Comparison of ENCODE assay signal across 8 cellular contexts in the genomic region with DNA sequence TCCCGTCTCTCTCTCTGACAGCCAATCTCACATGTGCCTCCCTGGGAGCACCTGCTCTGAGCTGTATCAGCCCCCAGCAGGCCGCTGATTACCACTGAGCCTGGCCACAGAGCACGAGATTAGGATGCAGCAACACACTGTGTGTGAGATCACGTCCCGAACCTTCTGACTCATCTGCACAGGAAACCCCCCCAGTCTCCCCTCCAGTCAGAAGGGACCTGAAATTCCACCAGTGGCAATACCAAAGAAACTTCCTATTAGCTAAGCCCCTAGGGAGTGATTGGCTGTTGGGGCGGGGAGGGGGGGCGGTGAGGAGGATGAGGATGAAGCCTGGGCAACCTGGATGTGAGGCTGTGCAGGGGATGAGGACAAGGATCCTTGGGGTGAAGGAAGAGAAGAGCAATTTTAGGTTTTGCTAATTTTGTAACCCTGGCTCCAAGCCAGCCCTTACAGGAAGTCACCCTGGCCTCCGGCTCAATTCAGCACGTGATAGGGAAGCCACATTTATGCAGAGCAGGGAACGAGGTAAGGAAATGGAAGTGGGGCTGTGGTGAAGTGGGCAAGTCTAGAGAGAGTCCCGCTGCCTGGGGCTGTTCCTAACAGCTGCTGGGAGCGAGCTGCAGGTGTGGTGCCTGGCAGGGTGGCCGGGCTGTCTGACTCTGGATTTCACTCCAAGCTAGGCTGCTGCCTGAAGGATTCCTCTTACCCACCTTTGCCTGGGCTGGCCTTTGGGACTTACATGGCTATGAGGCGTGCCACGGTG. TPM values are rescaled to one million over a fixed set of nuclear protein-coding genes. Genes with fewer than 3 reads are reported as not detected.
A peak's percentile ranks its signal among the peaks of the same experiment; 100 is the strongest.
DNase-seq lines count a peak whose midpoint lies in the region; ATAC-seq and TF ChIP-seq lines count a peak whose summit lies in the region.

No MANE protein-coding gene starts in this region.

- no peak for TF ChIP-seq POLR2A in sigmoid colon (IDR thresholded peaks at IDR 0.05)

- H3K9me3 ChIP-seq in AG04450 (ENCODE audit: control insufficient read depth, insufficient read depth, low read length) (no peaks in the 10 kb centered on the region), RWPE2 (ENCODE audit: severe bottlenecking) (no peaks in the 10 kb centered on the region), sigmoid colon (no peaks in the 10 kb centered on the region)

- TF ChIP-seq EP300 in sigmoid colon (IDR thresholded peaks at IDR 0.05): peak in 1 of 4 donors; percentile 43

- intact Hi-C loops in sigmoid colon (cut with DNase I): no loop called here

- peaks cover 41% of the 10 kb centered on the region for H3K36me3 ChIP-seq in RWPE2 (ENCODE audit: low read depth)
- peaks cover 0 to 20% (median 2%) of the 10 kb centered on the region in 4 donors for H3K36me3 ChIP-seq in sigmoid colon

- DNase-seq in AG04450 (ENCODE audit: low read depth, low spot score) (peak; percentile 66), RWPE2 (ENCODE audit: low spot score) (peak; percentile 73), glomerular endothelial cell (ENCODE audit: extremely low read depth, low read depth, low spot score) (peak; percentile 91), sigmoid colon (peak; percentile 91), DMS53 (lab: John Stamatoyannopoulos, UW) (no peak)
- DNase-seq in activated effector memory CD4-positive, alpha-beta T cell treated with Interleukin-2 at 50 U/mL for 16 hours: peak; percentile 73

- H3K27ac ChIP-seq in AG04450 (ENCODE audit: low read depth, low read length): peak overlapping the region; percentile 49
- H3K27ac ChIP-seq in RWPE2 (ENCODE audit: poor library complexity, severe bottlenecking): peak overlapping the region; percentile 86
- peak overlapping the region; percentile 89 to 96 (median 93) for H3K27ac ChIP-seq in sigmoid colon

- CTCF ChIA-PET in AG04450 (lab: Charles Lee): interaction anchor here (1.0 to 1.5 kb wide), 2 partner anchors 33 to 35 kb away, joined by 3 to 4 read pairs; no protein-coding TSS in a partner anchor

- peak; percentile 94 for ATAC-seq in GM18870 (IDR thresholded peaks at IDR 0.05; ENCODE audit: unreplicated experiment)
- peak; percentile 89 for ATAC-seq in HG03097 (IDR thresholded peaks at IDR 0.05; ENCODE audit: low FRiP score, unreplicated experiment)
- peak; percentile 68 for ATAC-seq in RWPE2 (ENCODE audit: low read depth)

- H3K27me3 ChIP-seq in AG04450 (ENCODE audit: control insufficient read depth, insufficient read depth, low read length): no peaks in the 10 kb centered on the region
- no peaks in the 10 kb centered on the region for H3K27me3 ChIP-seq in RWPE2 (ENCODE audit: insufficient read depth, poor library complexity, severe bottlenecking)
- no peaks in the 10 kb centered on the region for H3K27me3 ChIP-seq in sigmoid colon

- H3K4me1 ChIP-seq in RWPE2 (ENCODE audit: insufficient read depth, poor library complexity, severe bottlenecking) (peaks cover 32% of the 10 kb centered on the region), sigmoid colon (peaks cover 0 to 50% (median 46%) of the 10 kb centered on the region in 4 donors)

- 40 to 63% methylated on average over 15 of the region's 15 CpGs for WGBS in sigmoid colon, 2 donors

- TF ChIP-seq CTCF in AG04450 (IDR thresholded peaks at IDR 0.05; ENCODE audit: low read depth, low read length) (no peak), RWPE2 (IDR thresholded peaks at IDR 0.05; ENCODE audit: poor library complexity, severe bottlenecking) (no peak), sigmoid colon (IDR thresholded peaks at IDR 0.05) (no peak)

- H3K4me3 ChIP-seq in AG04450 (ENCODE audit: low read depth, low read length): no peak overlapping the region; the same call in 1 of the 2 replicates
- H3K4me3 ChIP-seq in RWPE2 (ENCODE audit: severe bottlenecking): no peak overlapping the region
- peak overlapping the region in 1 of 4 donors; percentile 59 for H3K4me3 ChIP-seq in sigmoid colon

- POLR2A ChIA-PET in AG04450 (lab: Yijun Ruan, JAX): interaction anchor here (0.8 kb wide), 1 partner anchor 50 kb away, joined by 4 read pairs; no protein-coding TSS in a partner anchor

RNA-seq across cellular contexts. Expression of a gene that starts 1.9 kb away (rescaled TPM):
- polyA plus RNA-seq in AG04450 (2011; rRNA removed): 24.4 and 25.1 TPM in 2 replicates
- polyA minus RNA-seq in AG04450 (2011; rRNA and poly(A)+ RNA removed): 30.1 and 43.1 TPM in 2 replicates
- total RNA-seq in glomerular endothelial cell: 29.7 and 32.8 TPM in 2 replicates
- 10 to 100 TPM; 25.2 to 43.9 (median 31.9) TPM for total RNA-seq in sigmoid colon
- 10 to 100 TPM; 11.3 to 16.9 (median 12.6) TPM for polyA plus RNA-seq in sigmoid colon

RNA-seq across cellular contexts. Expression of a gene that starts 34.5 kb away (rescaled TPM):
- polyA plus RNA-seq in AG04450 (2011; rRNA removed): not detected in 2 replicates
- not detected in 2 replicates for polyA minus RNA-seq in AG04450 (2011; rRNA and poly(A)+ RNA removed)
- total RNA-seq in glomerular endothelial cell: not detected in 2 replicates
- not detected for total RNA-seq in sigmoid colon
- not detected for polyA plus RNA-seq in sigmoid colon

RNA-seq across cellular contexts. Expression of a gene that starts 35.3 kb away (rescaled TPM):
- polyA plus RNA-seq in AG04450 (2011; rRNA removed) (0.11 and 0.45 TPM in 2 replicates), sigmoid colon (under 1 TPM in 2 of 3 donors, not detected in 1; 0.60 to 0.63 TPM)
- not detected in 2 replicates for polyA minus RNA-seq in AG04450 (2011; rRNA and poly(A)+ RNA removed)
- total RNA-seq in glomerular endothelial cell (0.23 and 1.5 TPM in 2 replicates), sigmoid colon (under 1 TPM in 2 of 4 donors, not detected in 2; 0.41 to 0.66 TPM)

RNA-seq across cellular contexts. Expression of a gene that starts 44.0 kb away (rescaled TPM):
- polyA plus RNA-seq in AG04450 (2011; rRNA removed) (not detected in 2 replicates), sigmoid colon (not detected)
- polyA minus RNA-seq in AG04450 (2011; rRNA and poly(A)+ RNA removed): not detected in 2 replicates
- total RNA-seq in glomerular endothelial cell (not detected in 2 replicates), sigmoid colon (not detected)
